Comparison of ENCODE assay signal across 8 cellular contexts in the genomic region with DNA sequence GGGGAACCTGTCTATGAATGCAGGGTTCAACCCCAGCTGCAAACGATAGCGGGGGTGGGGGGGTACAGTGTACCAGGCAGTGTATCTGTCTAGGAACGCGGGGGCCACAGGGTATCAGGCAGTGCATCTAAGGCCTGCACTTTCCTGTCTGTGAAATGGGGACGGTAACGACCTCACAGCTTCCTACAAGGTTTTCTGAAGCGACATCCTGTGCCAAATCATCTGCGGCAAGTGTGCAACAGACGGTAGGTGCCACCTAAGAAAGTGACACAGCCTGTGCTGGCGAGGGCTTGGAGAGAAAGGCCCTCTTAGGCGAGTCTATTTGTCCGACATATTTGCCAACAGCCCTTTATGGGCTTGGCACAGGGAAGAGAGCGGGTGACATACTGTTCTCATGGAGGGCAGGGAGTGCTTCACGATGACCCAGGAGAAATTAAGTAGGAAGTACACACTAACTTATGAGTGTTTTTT. TPM values are rescaled to one million over a fixed set of nuclear protein-coding genes. Genes with fewer than 3 reads are reported as not detected.
DNase-seq lines count a peak whose midpoint lies in the region; ATAC-seq and TF ChIP-seq lines count a peak whose summit lies in the region.
"Had no signal": no experiment of that assay in that cellular context is flagged by ENCODE, and none has a peak within 500 bp of the region (broad histone marks: within the 10 kb centered on the region; RNA-seq: fewer than 3 reads in every experiment).

No MANE protein-coding gene starts in this region.

- no peaks in the 10 kb centered on the region for H3K36me3 ChIP-seq in OCI-LY3 (replicated peaks; ENCODE audit: low read depth, low read length)
- no peaks in the 10 kb centered on the region for H3K36me3 ChIP-seq in left lung
- no peaks in the 10 kb centered on the region for H3K36me3 ChIP-seq in stomach smooth muscle (ENCODE audit: control insufficient read depth in 2 of 2, insufficient read depth in 2 of 2, low read length in 2 of 2)

- peak overlapping the region; percentile 16; the same call in 1 of the 2 replicates for H3K4me3 ChIP-seq in OCI-LY3 (ENCODE audit: low read length)
- H3K4me3 ChIP-seq in left lung = no peak overlapping the region
- no peak overlapping the region for H3K4me3 ChIP-seq in stomach smooth muscle (ENCODE audit: low read length in 2 of 2)

- H3K27me3 ChIP-seq in OCI-LY3 (ENCODE audit: low read depth, low read length) (no peaks in the 10 kb centered on the region), left lung (no peaks in the 10 kb centered on the region), stomach smooth muscle (ENCODE audit: control insufficient read depth in 1 of 2, insufficient read depth in 2 of 2, low read length in 2 of 2) (no peaks in the 10 kb centered on the region)

- peaks cover 99% of the 10 kb centered on the region for H3K79me2 ChIP-seq in OCI-LY3 (ENCODE audit: low read length)

- no peaks in the 10 kb centered on the region for H3K9me3 ChIP-seq in OCI-LY3 (ENCODE audit: insufficient read depth, low read length)
- H3K9me3 ChIP-seq in left lung = no peaks in the 10 kb centered on the region
- no peaks in the 10 kb centered on the region for H3K9me3 ChIP-seq in stomach smooth muscle (ENCODE audit: control insufficient read depth in 2 of 2, low read length in 2 of 2)

- TF ChIP-seq CTCF in OCI-LY3 (IDR thresholded peaks at IDR 0.05; ENCODE audit: low read depth, low read length) = no peak
- TF ChIP-seq CTCF in left lung (IDR thresholded peaks at IDR 0.05) = no peak

- H3K4me2 ChIP-seq in OCI-LY3 (ENCODE audit: low read length) = peak overlapping the region; percentile 45

- H4K20me1 ChIP-seq in OCI-LY3 (ENCODE audit: insufficient read depth, low read length) = peaks cover 86% of the 10 kb centered on the region

- intact Hi-C loops in left lung (cut with DNase I) = no loop called here

- H2AFZ ChIP-seq in OCI-LY3 (ENCODE audit: low read depth, low read length) = no peak overlapping the region

- H3K9ac ChIP-seq in OCI-LY3 (ENCODE audit: low read length) = no peak overlapping the region
- no peak overlapping the region for H3K9ac ChIP-seq in stomach smooth muscle (ENCODE audit: low read length in 2 of 2)

- H3K27ac ChIP-seq in OCI-LY3 (ENCODE audit: low read length) = peak overlapping the region; percentile 23
- peak overlapping the region; percentile 46 to 96 for H3K27ac ChIP-seq in left lung
- peak overlapping the region; percentile 6 for H3K27ac ChIP-seq in stomach smooth muscle (ENCODE audit: low read length)

- peak; percentile 26 for DNase-seq in activated T-helper 1 cell treated with Interleukin-2 at 50 U/mL for 16 hours (ENCODE audit: low read depth)
- DNase-seq in left lung = no peak
- DNase-seq in epidermal melanocyte (ENCODE audit: insufficient read length, low spot score) = no peak
- DNase-seq in NAMALWA (ENCODE audit: low spot score) = no peak
- DNase-seq: foreskin melanocyte had no signal

- ATAC-seq in left lung (no peak), HG03039 (IDR thresholded peaks at IDR 0.05; ENCODE audit: unreplicated experiment) (no peak)

- H3K4me1 ChIP-seq in OCI-LY3 (ENCODE audit: low read length) (peaks cover 74% of the 10 kb centered on the region), left lung (peaks cover 45 to 90% of the 10 kb centered on the region in 2 donors), stomach smooth muscle (ENCODE audit: control insufficient read depth, insufficient read depth, low read length) (peaks cover 65% of the 10 kb centered on the region)

RNA-seq across cellular contexts. Expression of gene DIDO1, which starts 3.8 kb away (rescaled TPM):
- total RNA-seq in left lung = 10 to 100 TPM; 38.1 to 45.7 TPM

RNA-seq across cellular contexts. Expression of gene GID8, which starts 15.5 kb away (rescaled TPM):
- total RNA-seq in left lung = 10 to 100 TPM; 24.5 to 25.4 TPM

RNA-seq across cellular contexts. Expression of gene SLC17A9, which starts 30.0 kb away (rescaled TPM):
- 10 to 100 TPM; 16.1 to 18.1 TPM for total RNA-seq in left lung

Comparison
In these comparisons a context has a peak if more than half of its experiments do, and no peak if none do; other contexts are left out.
1. H3K27ac ChIP-seq: peak in every context shown above with its lines; median percentile 71 in left lung; 23 in OCI-LY3; 6 in stomach smooth muscle.